In the genomic region with DNA sequence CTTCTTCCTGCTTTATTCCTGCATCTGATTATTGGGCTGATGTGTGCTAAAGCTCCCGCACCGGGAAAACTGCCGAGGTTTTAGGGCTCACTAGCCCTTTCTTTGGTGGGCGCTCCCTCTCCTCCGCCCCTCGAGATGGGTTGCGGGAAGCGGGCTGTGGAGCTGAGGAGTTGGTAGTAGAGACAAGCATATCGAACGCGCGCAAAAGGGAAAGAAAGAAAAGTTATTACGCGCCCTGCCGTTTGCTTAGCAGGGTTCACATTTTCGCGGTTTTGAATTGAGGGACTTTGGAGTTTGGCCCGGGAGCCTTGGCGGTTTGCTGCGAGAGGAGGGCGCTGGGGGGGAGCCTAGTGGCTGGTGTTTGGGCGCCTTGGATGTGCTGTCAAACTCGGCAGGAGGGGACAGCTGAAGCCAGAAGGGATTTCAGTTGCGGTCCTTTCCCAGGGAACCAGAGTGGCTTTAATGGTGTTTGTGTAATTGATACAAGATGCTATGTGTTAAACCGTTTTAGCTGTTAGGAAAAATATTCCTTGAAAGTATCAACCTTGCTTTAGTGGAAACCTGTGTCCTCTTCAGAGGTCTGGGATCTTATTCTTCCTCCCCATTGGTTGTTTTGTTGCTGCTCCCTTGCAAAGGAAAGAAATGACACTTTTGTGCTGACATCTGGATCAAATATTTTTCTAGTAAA, we compare ENCODE assay signal across 8 cellular contexts. TPM values are rescaled to one million over a fixed set of nuclear protein-coding genes. Genes with fewer than 3 reads are reported as not detected.
DNase-seq lines count a peak whose midpoint lies in the region; ATAC-seq and TF ChIP-seq lines count a peak whose summit lies in the region.

No MANE protein-coding gene starts in this region.

- CTCF ChIA-PET in activated CD4-positive, alpha-beta memory T cell treated with anti-CD3 and anti-CD28 coated beads, Interleukin-2, amount 10 ng/mL, durations not matched to agents 7 days and 5 days (lab: Charles Lee) = no interaction called here

- no peaks in the 10 kb centered on the region for H3K9me3 Mint-ChIP-seq in activated CD4-positive, alpha-beta memory T cell treated with anti-CD3 and anti-CD28 coated beads, Interleukin-2, amount 10 ng/mL, durations not matched to agents 7 days and 5 days
- H3K9me3 Mint-ChIP-seq in neural crest cell = no peaks in the 10 kb centered on the region

- H3K27ac Mint-ChIP-seq in activated CD4-positive, alpha-beta memory T cell treated with anti-CD3 and anti-CD28 coated beads, Interleukin-2, amount 10 ng/mL, durations not matched to agents 7 days and 5 days = no peak overlapping the region
- peak overlapping the region; percentile 94 for H3K27ac Mint-ChIP-seq in neural crest cell (ENCODE audit: unreplicated experiment)

- WGBS in gastroesophageal sphincter (ENCODE audit: low coverage in 1 of 2), 2 donors = 0% methylated on average over 6 to 12 of the region's 25 CpGs

- ATAC-seq in gastroesophageal sphincter = no peak
- ATAC-seq in HG02970 (IDR thresholded peaks at IDR 0.05; ENCODE audit: low FRiP score, unreplicated experiment) = no peak

- H3K27ac ChIP-seq in gastroesophageal sphincter = peak overlapping the region in 3 of 4 donors; percentile 90 to 99 (median 91)

- TF ChIP-seq CTCF in HFF-Myc (IDR thresholded peaks at IDR 0.05; ENCODE audit: low read depth, low read length, missing control alignments) (peak; percentile 3), gastroesophageal sphincter (IDR thresholded peaks at IDR 0.05) (peak in 2 of 4 experiments; percentile 18 to 44), neural crest cell (conservative IDR thresholded peaks at IDR 0.05) (no peak)

- peak overlapping the region; percentile 73 for H3K4me3 Mint-ChIP-seq in activated CD4-positive, alpha-beta memory T cell treated with anti-CD3 and anti-CD28 coated beads, Interleukin-2, amount 10 ng/mL, durations not matched to agents 7 days and 5 days
- H3K4me3 Mint-ChIP-seq in neural crest cell = peak overlapping the region; percentile 96

- H3K4me3 ChIP-seq in HFF-Myc (replicated peaks; ENCODE audit: low read depth, low read length) (peak overlapping the region; percentile 54), gastroesophageal sphincter (peak overlapping the region; percentile 89 to 93)

- no peak for TF ChIP-seq POLR2A in gastroesophageal sphincter (IDR thresholded peaks at IDR 0.05)

- POLR2A ChIA-PET in activated CD4-positive, alpha-beta memory T cell treated with anti-CD3 and anti-CD28 coated beads, Interleukin-2, amount 10 ng/mL, durations not matched to agents 7 days and 5 days (lab: Charles Lee) = interaction anchor here (1.0 to 1.9 kb wide), 2 partner anchors 19 to 21 kb away, joined by 3 to 5 read pairs; no protein-coding TSS in a partner anchor

- DNase-seq in C1 segment of cervical spinal cord (lab: John Stamatoyannopoulos, UW) = peak in 12 of 14 donors; percentile 21 to 67 (median 58)
- DNase-seq in HFF-Myc (ENCODE audit: extremely low read depth, low read depth) = no peak
- DNase-seq in activated CD4-positive, alpha-beta memory T cell treated with anti-CD3 and anti-CD28 coated beads, Interleukin-2, amount 10 ng/mL, durations not matched to agents 7 days and 5 days = no peak
- DNase-seq in neural crest cell (ENCODE audit: low read depth, low spot score) = peak; percentile 15
- no peak for DNase-seq in NCI-H2196 (lab: John Stamatoyannopoulos, UW; ENCODE audit: unreplicated experiment)
- no peak for DNase-seq in GOT3 (lab: John Stamatoyannopoulos, UW)

- H3K36me3 ChIP-seq in gastroesophageal sphincter = no peaks in the 10 kb centered on the region

- no peaks in the 10 kb centered on the region for H3K36me3 Mint-ChIP-seq in activated CD4-positive, alpha-beta memory T cell treated with anti-CD3 and anti-CD28 coated beads, Interleukin-2, amount 10 ng/mL, durations not matched to agents 7 days and 5 days (ENCODE audit: low read depth)
- H3K36me3 Mint-ChIP-seq in neural crest cell (ENCODE audit: low read depth) = no peaks in the 10 kb centered on the region

- TF ChIP-seq EP300 in gastroesophageal sphincter (IDR thresholded peaks at IDR 0.05) = no peak

- peaks cover 51% of the 10 kb centered on the region for H3K27me3 Mint-ChIP-seq in activated CD4-positive, alpha-beta memory T cell treated with anti-CD3 and anti-CD28 coated beads, Interleukin-2, amount 10 ng/mL, durations not matched to agents 7 days and 5 days
- no peaks in the 10 kb centered on the region for H3K27me3 Mint-ChIP-seq in neural crest cell (ENCODE audit: low read depth)

- no peaks in the 10 kb centered on the region for H3K9me3 ChIP-seq in gastroesophageal sphincter

- peaks cover 9% of the 10 kb centered on the region for H3K4me1 Mint-ChIP-seq in activated CD4-positive, alpha-beta memory T cell treated with anti-CD3 and anti-CD28 coated beads, Interleukin-2, amount 10 ng/mL, durations not matched to agents 7 days and 5 days
- peaks cover 34% of the 10 kb centered on the region for H3K4me1 Mint-ChIP-seq in neural crest cell

- H3K27me3 ChIP-seq in gastroesophageal sphincter = no peaks in the 10 kb centered on the region

- peaks cover 2 to 12% (median 11%) of the 10 kb centered on the region in 3 donors for H3K4me1 ChIP-seq in gastroesophageal sphincter

RNA-seq across cellular contexts. Expression of a gene that starts 1.1 kb away (rescaled TPM):
- under 1 TPM; 0.80 to 0.86 TPM for total RNA-seq in activated CD4-positive, alpha-beta memory T cell treated with anti-CD3 and anti-CD28 coated beads, Interleukin-2, amount 10 ng/mL, durations not matched to agents 7 days and 5 days
- total RNA-seq in gastroesophageal sphincter (100 to 1,000 TPM; 102 to 129 (median 118) TPM), neural crest cell (27.2 and 29.2 TPM in 2 replicates)

Comparison
In these comparisons a context has a peak if more than half of its experiments do, and no peak if none do; other contexts are left out.
1. DNase-seq: peak in C1 segment of cervical spinal cord (12 of 14) and neural crest cell (single experiment); none in HFF-Myc (single experiment), activated CD4-positive, alpha-beta memory T cell treated with anti-CD3 and anti-CD28 coated beads, Interleukin-2, amount 10 ng/mL, durations not matched to agents 7 days and 5 days (single experiment), NCI-H2196 (single experiment) and GOT3 (single experiment).
2. RNA of a gene that starts 1.1 kb away (total RNA-seq): 102 to 129 TPM in gastroesophageal sphincter and 27.2 to 29.2 TPM in neural crest cell; 0.80 to 0.86 TPM in activated CD4-positive, alpha-beta memory T cell treated with anti-CD3 and anti-CD28 coated beads, Interleukin-2, amount 10 ng/mL, durations not matched to agents 7 days and 5 days; every median in the first group is over 10 times any median in the second.